In the genomic region with DNA sequence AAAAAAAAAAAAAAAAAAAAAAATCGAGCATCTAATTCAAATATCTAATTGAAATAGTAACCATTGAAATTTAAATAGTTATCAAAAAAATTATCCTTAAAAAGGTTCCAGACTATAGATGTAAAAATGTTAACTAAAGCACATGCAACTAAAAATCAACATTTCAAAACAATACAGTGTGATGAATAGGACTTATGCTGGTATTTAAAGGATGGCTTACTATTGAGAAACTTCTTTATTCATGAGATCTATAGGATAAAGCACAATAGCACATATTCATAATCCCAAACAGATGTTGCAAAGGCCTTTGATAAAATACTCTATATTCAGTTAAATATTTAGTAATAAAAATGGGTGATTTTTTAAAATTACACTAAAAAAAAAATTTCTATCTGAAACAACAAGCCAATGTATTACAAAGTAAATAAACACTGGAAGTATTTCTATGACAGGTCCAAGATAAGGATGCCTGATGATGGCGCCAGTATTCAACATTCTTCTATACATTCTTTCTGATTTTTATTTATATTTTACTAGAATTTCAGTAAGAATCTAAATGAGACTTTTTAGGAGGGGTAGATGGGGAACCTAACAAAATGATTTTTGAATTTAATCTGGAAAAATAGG, we compare ENCODE assay signal across 16 cellular contexts. TPM values are rescaled to one million over a fixed set of nuclear protein-coding genes. Genes with fewer than 3 reads are reported as not detected.
DNase-seq lines count a peak whose midpoint lies in the region; ATAC-seq, FAIRE-seq and TF ChIP-seq lines count a peak whose summit lies in the region.
"Had no signal": no experiment of that assay in that cellular context is flagged by ENCODE, and none has a peak within 500 bp of the region (broad histone marks: within the 10 kb centered on the region; RNA-seq: fewer than 3 reads in every experiment).

No MANE protein-coding gene starts in this region.

- no peak overlapping the region for H3K14ac ChIP-seq in trophoblast cell (ENCODE audit: low read length)

- no peak overlapping the region for H3K18ac ChIP-seq in trophoblast cell (ENCODE audit: low read length)

- no peak overlapping the region for H4K12ac ChIP-seq in trophoblast cell (ENCODE audit: low read depth, low read length)

- peak; percentile 30 for TF ChIP-seq CTCF in RWPE2 (IDR thresholded peaks at IDR 0.05; ENCODE audit: poor library complexity, severe bottlenecking)

- H3K27ac ChIP-seq in RWPE2 (ENCODE audit: poor library complexity, severe bottlenecking) = no peak overlapping the region
- no peak overlapping the region for H3K27ac ChIP-seq in trophoblast cell (ENCODE audit: low read depth, low read length)

- H3K4me3 ChIP-seq in RWPE2 (ENCODE audit: severe bottlenecking) (no peak overlapping the region), trophoblast cell (ENCODE audit: low read depth, low read length) (no peak overlapping the region)
- H3K4me3 ChIP-seq: K562 had no signal

- no peaks in the 10 kb centered on the region for H3K36me3 Mint-ChIP-seq in T-helper 17 cell (ENCODE audit: low read depth)

- H2BK120ac ChIP-seq in trophoblast cell (ENCODE audit: insufficient read depth, low read length, poor library complexity) = no peak overlapping the region

- no peak overlapping the region for H3K4me2 ChIP-seq in trophoblast cell (ENCODE audit: low read length)

- no peak overlapping the region for H2BK12ac ChIP-seq in trophoblast cell (ENCODE audit: low read length)

- H2AFZ ChIP-seq in trophoblast cell (ENCODE audit: insufficient read depth, low read length, poor library complexity) = no peak overlapping the region

- H3K27me3 Mint-ChIP-seq in T-helper 17 cell = peaks cover 11% of the 10 kb centered on the region
- H3K27me3 Mint-ChIP-seq: B cell had no signal

- H3K4me3 Mint-ChIP-seq in T-helper 17 cell = no peak overlapping the region
- H3K4me3 Mint-ChIP-seq: B cell had no signal

- WGBS in trophoblast cell (ENCODE audit: extremely low coverage, insufficient coverage, insufficient read length) = no CpG with 5 or more reads among the region's 2 CpGs

- H3K9me3 ChIP-seq in RWPE2 (ENCODE audit: severe bottlenecking) (no peaks in the 10 kb centered on the region), trophoblast cell (ENCODE audit: insufficient read depth, low read depth, low read length) (no peaks in the 10 kb centered on the region), T-helper 17 cell (ENCODE audit: control insufficient read depth, low read length, poor library complexity, severe bottlenecking) (no peaks in the 10 kb centered on the region)

- DNase-seq in RWPE2 (ENCODE audit: low spot score) (no peak), dermis microvascular lymphatic vessel endothelial cell (ENCODE audit: low read depth in 2 of 2) (peak; percentile 9 to 31), trophoblast cell (peak; percentile 22 to 73), T-helper 17 cell (no peak)
- DNase-seq: DMS79 treated with DMSO at 0.1 percent for 48 hours, MV-4-11, NCI-H1694 treated with DMSO at 0.1 percent for 48 hours, NCI-H510A, NCI-H774, SIG-M5 had no signal

- no peak overlapping the region for H4K91ac ChIP-seq in trophoblast cell (ENCODE audit: low read depth, low read length)

- H3K79me1 ChIP-seq in trophoblast cell (ENCODE audit: low read length) = no peaks in the 10 kb centered on the region

- no peak overlapping the region for H3K9ac ChIP-seq in trophoblast cell (ENCODE audit: low read length)

- ATAC-seq in RWPE2 (ENCODE audit: low read depth) (no peak), T-helper 17 cell (no peak), HG03432 (IDR thresholded peaks at IDR 0.05; ENCODE audit: unreplicated experiment) (no peak), HG02798 (IDR thresholded peaks at IDR 0.05; ENCODE audit: poor library complexity, unreplicated experiment) (no peak)
- ATAC-seq: K562 had no signal

- H3K4ac ChIP-seq in trophoblast cell (ENCODE audit: low read depth, low read length) = no peak overlapping the region

- FAIRE-seq in G401.6 (lab: Jason Lieb, UNC) = peak; percentile 6
- FAIRE-seq: H54, K562 had no signal

- no peaks in the 10 kb centered on the region for H3K36me3 ChIP-seq in RWPE2 (ENCODE audit: low read depth)
- no peaks in the 10 kb centered on the region for H3K36me3 ChIP-seq in trophoblast cell (ENCODE audit: control insufficient read depth in 1 of 2, insufficient read depth in 2 of 2, low read length in 2 of 2)

- H3K4me1 ChIP-seq in RWPE2 (ENCODE audit: insufficient read depth, poor library complexity, severe bottlenecking) = no peaks in the 10 kb centered on the region
- H3K4me1 ChIP-seq in trophoblast cell (ENCODE audit: control insufficient read depth in 1 of 2, insufficient read depth in 2 of 2, low read length in 2 of 2) = no peaks in the 10 kb centered on the region

- H3K27ac Mint-ChIP-seq in T-helper 17 cell = no peak overlapping the region
- H3K27ac Mint-ChIP-seq: B cell had no signal

- no peak overlapping the region for H4K8ac ChIP-seq in trophoblast cell (ENCODE audit: low read depth, low read length)

- no peak overlapping the region for H2BK5ac ChIP-seq in trophoblast cell (ENCODE audit: low read depth, low read length, poor library complexity)

- H2AK5ac ChIP-seq in trophoblast cell (ENCODE audit: low read length) = no peak overlapping the region

- no peaks in the 10 kb centered on the region for H3K4me1 Mint-ChIP-seq in T-helper 17 cell
- H3K4me1 Mint-ChIP-seq: B cell had no signal

- H3K27me3 ChIP-seq in RWPE2 (ENCODE audit: insufficient read depth, poor library complexity, severe bottlenecking) (peaks cover 11% of the 10 kb centered on the region), trophoblast cell (ENCODE audit: insufficient read depth, low read length) (no peaks in the 10 kb centered on the region)

- H3K79me2 ChIP-seq in trophoblast cell (ENCODE audit: control insufficient read depth, insufficient read depth, low read length, poor library complexity) = no peaks in the 10 kb centered on the region

- no peak overlapping the region for H3K23ac ChIP-seq in trophoblast cell (ENCODE audit: low read length)

RNA-seq across cellular contexts. Expression of a gene that starts 26.3 kb away (rescaled TPM):
- total RNA-seq in dermis microvascular lymphatic vessel endothelial cell (1.9 and 3.9 TPM in 2 replicates), T-helper 17 cell (not detected)
- polyA plus RNA-seq in trophoblast cell (2013) = 0.40 and 0.47 TPM in 2 replicates
- total RNA-seq: K562 had no signal
- polyA plus RNA-seq: K562 had no signal

Comparison
In these comparisons a context has a peak if more than half of its experiments do, and no peak if none do; other contexts are left out.
1. DNase-seq: peak in dermis microvascular lymphatic vessel endothelial cell (2 of 2) and trophoblast cell (2 of 2); none in RWPE2 (single experiment) and T-helper 17 cell (0 of 3).